In genomic region chr11:37076866-37077265, GRCh38 we compare ENCODE assay signal across 20 cellular contexts.
"Had no signal": no experiment of that assay in that cellular context is flagged by ENCODE, and none has a peak within 500 bp of the region (broad histone marks: within the 10 kb centered on the region; RNA-seq: fewer than 3 reads in every experiment).

No MANE protein-coding gene starts in this region.

- H3K27me3 ChIP-seq: dorsolateral prefrontal cortex, heart left ventricle, neutrophil, right atrium auricular region, sigmoid colon, suprapubic skin, thyroid gland had no signal

- H3K36me3 ChIP-seq: heart left ventricle, left ventricle myocardium inferior, lower lobe of right lung, neutrophil, right atrium auricular region, sigmoid colon, suprapubic skin, thyroid gland had no signal

- H3K9me3 ChIP-seq: heart left ventricle, left ventricle myocardium inferior, lower lobe of right lung, neutrophil, right atrium auricular region, sigmoid colon, suprapubic skin, thyroid gland had no signal

- H3K27ac ChIP-seq: dorsolateral prefrontal cortex, heart left ventricle, left ventricle myocardium inferior, lower lobe of right lung, neutrophil, right atrium auricular region, sigmoid colon, skin epidermis, suprapubic skin, thyroid gland had no signal

- H3K4me1 ChIP-seq: heart left ventricle, left ventricle myocardium inferior, lower lobe of right lung, right atrium auricular region, suprapubic skin, thyroid gland had no signal

- DNase-seq: cortex of kidney; dorsolateral prefrontal cortex; effector CD8-positive, alpha-beta T cell; heart left ventricle; immature natural killer cell; left ventricle myocardium inferior; lower lobe of right lung; midbrain; sigmoid colon; stimulated activated CD4-positive, alpha-beta T cell treated with anti-CD3 and anti-CD28 coated beads, Interleukin-2, amount 100 ng/mL, for 24 hours; stimulated activated naive CD4-positive, alpha-beta T cell; thyroid gland had no signal

- FAIRE-seq: frontal cortex, keratinocyte, urothelium cell line had no signal

- H3K4me3 ChIP-seq: dorsolateral prefrontal cortex, heart left ventricle, left ventricle myocardium inferior, lower lobe of right lung, right atrium auricular region, sigmoid colon, skin epidermis, suprapubic skin, thyroid gland had no signal

- ATAC-seq: heart left ventricle; lower lobe of right lung; natural killer cell treated with Interleukin-12 subunit alpha and Interleukin-12 subunit beta and Interleukin-15 and Interleukin-18, amount 100 ng/mL, for 72 hours had no signal
